Comparison of ENCODE assay signal across 1 cellular context in the genomic region with DNA sequence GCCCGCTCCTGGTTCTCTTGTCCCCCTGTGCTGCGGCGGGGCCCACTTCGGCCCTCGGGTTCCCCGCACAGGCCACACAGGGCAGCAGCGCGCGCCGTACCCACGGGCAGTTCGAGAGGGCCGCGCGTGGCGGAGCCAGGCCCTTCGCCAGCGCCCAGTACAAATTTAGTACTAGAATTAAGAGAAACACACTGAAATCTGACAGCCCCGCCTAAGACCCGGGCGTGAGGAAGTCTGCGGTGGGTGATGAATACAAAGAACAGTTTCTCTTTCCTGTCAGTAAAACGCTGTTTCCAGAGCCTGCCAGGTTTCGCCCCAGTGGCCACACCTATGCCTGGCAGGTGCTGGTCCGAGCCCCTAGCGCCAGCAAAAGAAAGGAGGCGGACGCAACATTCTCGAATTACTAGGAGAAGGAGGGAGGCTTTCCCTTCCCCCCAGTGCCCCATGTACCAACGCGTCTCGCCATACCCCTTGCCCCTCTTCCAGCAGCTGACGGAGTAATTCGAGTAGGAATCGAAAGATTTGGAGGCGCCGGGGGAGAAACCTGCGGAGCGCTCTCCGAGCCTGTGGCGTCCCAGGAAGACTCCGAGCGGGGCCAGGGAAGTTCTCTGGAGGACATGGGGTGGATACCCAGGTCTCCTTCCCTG.
TF ChIP-seq lines count a peak whose summit lies in the region.

No MANE protein-coding gene starts in this region.

TF ChIP-seq in HEK293, 187 proteins besides CTCF, POLR2A, EP300 and RAD21 (continued from another document):
- TF ChIP-seq ZNF701 (tag by site-specific recombination; IDR thresholded peaks at IDR 0.05) (no peak), HIC1 (tag by site-specific recombination; IDR thresholded peaks at IDR 0.05) (peak; percentile 65; the same call in 1 of the 2 replicates), GLIS1 (tag by site-specific recombination; IDR thresholded peaks at IDR 0.05) (no peak), ZFP69B (tag by site-specific recombination; IDR thresholded peaks at IDR 0.05) (peak; percentile 47; the same call in 1 of the 2 replicates), PRDM4 (tag by site-specific recombination; IDR thresholded peaks at IDR 0.05) (peak; percentile 96), ZBTB48 (tag by site-specific recombination; IDR thresholded peaks at IDR 0.05) (0 out of 2 replicates have a peak, but pooled peaks have one; percentile 22), ZNF473 (tag by site-specific recombination; IDR thresholded peaks at IDR 0.05) (no peak), KLF1 (tag by site-specific recombination; IDR thresholded peaks at IDR 0.05) (peak; percentile 38; the same call in 1 of the 2 replicates), ZNF391 (tag by site-specific recombination; IDR thresholded peaks at IDR 0.05; ENCODE audit: borderline replicate concordance, low read depth) (no peak), ZNF514 (tag by site-specific recombination; IDR thresholded peaks at IDR 0.05) (no peak), ZNF24 (tag by site-specific recombination; IDR thresholded peaks at IDR 0.05) (no peak), ZNF366 (tag by site-specific recombination; conservative IDR thresholded peaks at IDR 0.05) (peak; percentile 46), ZNF692 (tag by site-specific recombination; IDR thresholded peaks at IDR 0.05) (peak; percentile 76; the same call in 1 of the 2 replicates), GLIS2 (tag by site-specific recombination; IDR thresholded peaks at IDR 0.05) (no peak), SALL2 (tag by site-specific recombination; IDR thresholded peaks at IDR 0.05; ENCODE audit: borderline replicate concordance) (no peak), ZNF561 (tag by site-specific recombination; IDR thresholded peaks at IDR 0.05; ENCODE audit: borderline replicate concordance) (peak; percentile 35; the same call in 1 of the 2 replicates), OVOL3 (tag by site-specific recombination; IDR thresholded peaks at IDR 0.05) (no peak), WT1 (tag by site-specific recombination; IDR thresholded peaks at IDR 0.05) (no peak)
TF ChIP-seq in HEK293: peak in this region for 14.
